1 cellular context compared by ENCODE assay signal in genomic region chr2:85089464-85090072, GRCh38.
A peak's percentile ranks its signal among the peaks of the same experiment; 100 is the strongest.
TF ChIP-seq lines count a peak whose summit lies in the region.

No MANE protein-coding gene starts in this region.

TF ChIP-seq in WTC11, 78 proteins besides CTCF, POLR2A, EP300 and RAD21 (continued from another document):
- no peak for TF ChIP-seq ATF6 (CRISPR knock-in tag; IDR thresholded peaks at IDR 0.05)
- TF ChIP-seq ZMAT4 (CRISPR knock-in tag; IDR thresholded peaks at IDR 0.05): no peak
- TF ChIP-seq ZNF232 (CRISPR knock-in tag; IDR thresholded peaks at IDR 0.05): no peak
- TF ChIP-seq FOXJ3 (CRISPR knock-in tag; IDR thresholded peaks at IDR 0.05; ENCODE audit: borderline replicate concordance): no peak
- peak; percentile 54; the same call in 1 of the 2 replicates for TF ChIP-seq ZNF121 (CRISPR knock-in tag; IDR thresholded peaks at IDR 0.05)
- 0 out of 2 replicates have a peak, but pooled peaks have one; percentile 22 for TF ChIP-seq SP1 (CRISPR knock-in tag; conservative IDR thresholded peaks at IDR 0.05)
- TF ChIP-seq PREB (CRISPR knock-in tag; IDR thresholded peaks at IDR 0.05; ENCODE audit: borderline replicate concordance): no peak
- TF ChIP-seq ZNF671 (CRISPR knock-in tag; IDR thresholded peaks at IDR 0.05): no peak
- no peak for TF ChIP-seq GTF2I (CRISPR knock-in tag; conservative IDR thresholded peaks at IDR 0.05)
- TF ChIP-seq CREB1 (CRISPR knock-in tag; IDR thresholded peaks at IDR 0.05): no peak
- no peak for TF ChIP-seq ATF3 (CRISPR knock-in tag; conservative IDR thresholded peaks at IDR 0.05)
- 0 out of 2 replicates have a peak, but pooled peaks have one; percentile 57 for TF ChIP-seq ZBTB43 (CRISPR knock-in tag; IDR thresholded peaks at IDR 0.05)
- no peak for TF ChIP-seq ZNF512 (CRISPR knock-in tag; IDR thresholded peaks at IDR 0.05; ENCODE audit: borderline replicate concordance)
- TF ChIP-seq NR3C1 (CRISPR knock-in tag; conservative IDR thresholded peaks at IDR 0.05; ENCODE audit: low read depth): no peak
- no peak for TF ChIP-seq NFYB (CRISPR knock-in tag; conservative IDR thresholded peaks at IDR 0.05; ENCODE audit: low read depth)
- TF ChIP-seq HMGXB4 (CRISPR knock-in tag; IDR thresholded peaks at IDR 0.05): no peak
TF ChIP-seq in WTC11: peak in this region for 4.
